Comparison of ENCODE assay signal across 25 cellular contexts in genomic region chr11:134101292-134101691, GRCh38. TPM values are rescaled to one million over a fixed set of nuclear protein-coding genes. Genes with fewer than 3 reads are reported as not detected.
DNase-seq lines count a peak whose midpoint lies in the region; ATAC-seq, FAIRE-seq and TF ChIP-seq lines count a peak whose summit lies in the region.
"Had no signal": no experiment of that assay in that cellular context is flagged by ENCODE, and none has a peak within 500 bp of the region (broad histone marks: within the 10 kb centered on the region; RNA-seq: fewer than 3 reads in every experiment).

No MANE protein-coding gene starts in this region.

- CTCF ChIA-PET in IMR-90 (lab: Yijun Ruan, JAX) = interaction anchor here (0.7 to 0.9 kb wide), 3 partner anchors 16 to 32 kb away, joined by 3 read pairs; no protein-coding TSS in a partner anchor

- intact Hi-C loops in IMR-90 (cut with micrococcal nuclease) = no loop called here
- intact Hi-C loops in kidney (cut with DNase I) = no loop called here

- H3K27ac ChIP-seq in IMR-90 (ENCODE audit: insufficient read depth, low read length) (no peak overlapping the region), foreskin keratinocyte (no peak overlapping the region), kidney (ENCODE audit: low read depth in 2 of 2, low read length in 2 of 2) (no peak overlapping the region)
- H3K27ac ChIP-seq: heart right ventricle, RWPE1 had no signal

- no peak overlapping the region for H2BK20ac ChIP-seq in IMR-90 (ENCODE audit: low read depth, low read length)

- no peak overlapping the region for H2AK5ac ChIP-seq in IMR-90 (ENCODE audit: low read depth, low read length)

- BruUV-seq in IMR-90 (replicated peaks; lab: Mats Ljungman, UMichigan) = no TSS peak

- H3K56ac ChIP-seq in IMR-90 (ENCODE audit: extremely low read depth, insufficient read depth, low read length) = no peak overlapping the region

- H3K4me2 ChIP-seq in IMR-90 (ENCODE audit: low read depth, low read length) = peak overlapping the region; percentile 45; the same call in 1 of the 2 replicates

- H3K4me3 ChIP-seq in IMR-90 (ENCODE audit: insufficient read depth, low read depth, low read length) (no peak overlapping the region), choroid plexus epithelial cell (ENCODE audit: low read depth, low read length) (no peak overlapping the region), kidney (ENCODE audit: low read length in 2 of 2) (no peak overlapping the region), MG63 (no peak overlapping the region)
- H3K4me3 ChIP-seq: heart right ventricle, lung, transverse colon had no signal

- no peak for TF ChIP-seq POLR2A in IMR-90 (IDR thresholded peaks at IDR 0.05; ENCODE audit: low read depth, low read length)

- no peak overlapping the region for H2BK15ac ChIP-seq in IMR-90 (ENCODE audit: low read depth, low read length)

- H3K9me1 ChIP-seq in IMR-90 (ENCODE audit: insufficient read depth, low read length) = no peaks in the 10 kb centered on the region; the same call in 1 of the 2 replicates

- DNase-seq in IMR-90 = peak; percentile 67
- peak; percentile 63 for DNase-seq in choroid plexus epithelial cell (ENCODE audit: low read depth)
- no peak for DNase-seq in foreskin keratinocyte
- no peak for DNase-seq in activated CD8-positive, alpha-beta memory T cell treated with anti-CD3 and anti-CD28 coated beads, Interleukin-2, amount 50 U/mL, for 48 hours
- DNase-seq in kidney = no peak
- no peak for DNase-seq in MG63
- DNase-seq: activated B cell treated with CpG ODN at 0.5 μM for 24 hours; activated CD4-positive, alpha-beta T cell treated with anti-CD3 and anti-CD28 coated beads, Interleukin-2, amount 10 ng/mL, durations not matched to agents 7 days and 5 days; activated T-cell treated with anti-CD3 and anti-CD28 coated beads, Interleukin-2, amount 50 U/mL, for 1 hour; Caco-2; effector CD4-positive, alpha-beta T cell; GDM1; GOT3; heart right ventricle; NCI-H1092 treated with DMSO at 0.1 percent for 48 hours; NCI-H187; NCI-H82; nephron progenitor cell; T-helper 1 cell; transverse colon had no signal

- no peak overlapping the region for H3K14ac ChIP-seq in IMR-90 (replicated peaks; ENCODE audit: low read depth, low read length)

- H3K79me1 ChIP-seq in IMR-90 (ENCODE audit: low read depth in 1 of 2, low read length in 2 of 2) = peaks cover 21 to 24% of the 10 kb centered on the region in 2 experiments

- H4K8ac ChIP-seq in IMR-90 (ENCODE audit: low read depth in 2 of 2, low read length in 2 of 2) = no peak overlapping the region

- TF ChIP-seq RAD21 in IMR-90 (IDR thresholded peaks at IDR 0.05; ENCODE audit: low read length) = no peak

- no peak overlapping the region for H3K18ac ChIP-seq in IMR-90 (ENCODE audit: low read depth, low read length)

- H3K4me1 ChIP-seq in IMR-90 (ENCODE audit: control insufficient read depth, insufficient read depth, low read length) (peaks cover 4% of the 10 kb centered on the region), foreskin keratinocyte (no peaks in the 10 kb centered on the region), kidney (ENCODE audit: control insufficient read depth in 1 of 2, insufficient read depth in 1 of 2, low read depth in 1 of 2, low read length in 2 of 2) (no peaks in the 10 kb centered on the region)
- H3K4me1 ChIP-seq: Caco-2, heart right ventricle, transverse colon had no signal

- TF ChIP-seq CTCF in IMR-90 (conservative IDR thresholded peaks at IDR 0.05; ENCODE audit: low read depth, low read length) (no peak), choroid plexus epithelial cell (conservative IDR thresholded peaks at IDR 0.05; ENCODE audit: low read depth, low read length) (no peak), foreskin keratinocyte (conservative IDR thresholded peaks at IDR 0.05) (no peak), kidney (IDR thresholded peaks at IDR 0.05; ENCODE audit: borderline replicate concordance, extremely low read depth, insufficient read depth) (no peak)

- H3K9me3 ChIP-seq in IMR-90 (ENCODE audit: control insufficient read depth, insufficient read depth, low read length) (no peaks in the 10 kb centered on the region), kidney (ENCODE audit: control insufficient read depth in 1 of 2, low read length in 2 of 2) (no peaks in the 10 kb centered on the region), MG63 (no peaks in the 10 kb centered on the region)
- H3K9me3 ChIP-seq: Caco-2, heart right ventricle, transverse colon had no signal

- ATAC-seq in IMR-90 (ENCODE audit: low read depth) (peak; percentile 100), foreskin keratinocyte (peak; percentile 33), GM18517 (IDR thresholded peaks at IDR 0.05; ENCODE audit: unreplicated experiment) (no peak)
- ATAC-seq: heart right ventricle; stimulated activated memory B cell treated with anti-CD40 and anti-IgM and Interleukin-4, amounts not matched to agents 10 μg/mL and 1 μg/mL and 100 μg/mL, for 72 hours had no signal

- H4K5ac ChIP-seq in IMR-90 (ENCODE audit: low read depth, low read length) = no peak overlapping the region

- FAIRE-seq in kidney (lab: Jason Lieb, UNC) = no peak
- FAIRE-seq: frontal cortex had no signal

- no peak overlapping the region for H4K91ac ChIP-seq in IMR-90 (ENCODE audit: insufficient read depth, low read depth, low read length)

- dilution Hi-C loops in IMR-90 (cut with HindIII; ENCODE audit: low sequenced_read_pairs, unreplicated experiment) = no loop called here

- no peak overlapping the region for H3K4ac ChIP-seq in IMR-90 (ENCODE audit: low read depth, low read length)

- H2BK120ac ChIP-seq in IMR-90 (ENCODE audit: low read depth, low read length) = no peak overlapping the region

- H3K36me3 ChIP-seq in IMR-90 (ENCODE audit: control insufficient read depth, insufficient read depth, low read length) = no peaks in the 10 kb centered on the region
- no peaks in the 10 kb centered on the region for H3K36me3 ChIP-seq in kidney (ENCODE audit: control insufficient read depth in 1 of 2, insufficient read depth in 2 of 2, low read length in 2 of 2)
- H3K36me3 ChIP-seq in MG63 = no peaks in the 10 kb centered on the region
- H3K36me3 ChIP-seq: heart right ventricle, transverse colon had no signal

- H3K23ac ChIP-seq in IMR-90 (ENCODE audit: low read depth, low read length) = no peak overlapping the region

- H3K27me3 ChIP-seq in IMR-90 (ENCODE audit: control insufficient read depth, insufficient read depth, low read length) (no peaks in the 10 kb centered on the region), foreskin keratinocyte (no peaks in the 10 kb centered on the region), MG63 (peaks cover 5% of the 10 kb centered on the region; the same call in 1 of the 2 replicates)
- H3K27me3 ChIP-seq: heart right ventricle, transverse colon had no signal

- POLR2A ChIA-PET in IMR-90 (lab: Charles Lee; ENCODE audit: unreplicated experiment) = no interaction called here

- in situ Hi-C loops in IMR-90 (cut with MboI; ENCODE audit: low sequenced_read_pairs) = no loop called here

- peak overlapping the region; percentile 34 for H2BK5ac ChIP-seq in IMR-90 (ENCODE audit: low read depth, low read length, poor library complexity, severe bottlenecking)

- H2AK9ac ChIP-seq in IMR-90 (replicated peaks; ENCODE audit: low read depth, low read length, poor library complexity) = no peak overlapping the region

- H4K20me1 ChIP-seq in IMR-90 (ENCODE audit: insufficient read depth, low read length) = peaks cover 10% of the 10 kb centered on the region; the same call in 1 of the 2 replicates

- H2AFZ ChIP-seq in IMR-90 (replicated peaks; ENCODE audit: low read length, poor library complexity) = no peak overlapping the region

- H3K9ac ChIP-seq in IMR-90 (ENCODE audit: low read depth, low read length) (no peak overlapping the region), kidney (ENCODE audit: low read length in 2 of 2) (no peak overlapping the region)

TF ChIP-seq in IMR-90, 13 proteins besides CTCF, POLR2A, EP300 and RAD21 (continues in another document):
- TF ChIP-seq RFX5 (IDR thresholded peaks at IDR 0.05; ENCODE audit: low read depth, low read length) = no peak
- TF ChIP-seq MXI1 (IDR thresholded peaks at IDR 0.05; ENCODE audit: borderline replicate concordance, low read depth, low read length) = no peak
- TF ChIP-seq CHD1 (IDR thresholded peaks at IDR 0.05; ENCODE audit: low read depth, low read length) = no peak
- no peak for TF ChIP-seq MAZ (IDR thresholded peaks at IDR 0.05; ENCODE audit: borderline replicate concordance, low read depth, low read length)
- no peak for TF ChIP-seq CEBPB (IDR thresholded peaks at IDR 0.05; ENCODE audit: low read depth, low read length)
- no peak for TF ChIP-seq MAFK (IDR thresholded peaks at IDR 0.05; ENCODE audit: low read depth, low read length)
- TF ChIP-seq USF2 (IDR thresholded peaks at IDR 0.05; ENCODE audit: low read depth, low read length) = no peak
- no peak for TF ChIP-seq SMC3 (IDR thresholded peaks at IDR 0.05; ENCODE audit: low read depth, low read length)
- no peak for TF ChIP-seq NFE2L2 (IDR thresholded peaks at IDR 0.05; ENCODE audit: low read depth, low read length)
- TF ChIP-seq RCOR1 (IDR thresholded peaks at IDR 0.05; ENCODE audit: insufficient replicate concordance, low read length) = no peak
- no peak for TF ChIP-seq ELK1 (IDR thresholded peaks at IDR 0.05; ENCODE audit: borderline replicate concordance, low read depth, low read length)

RNA-seq across cellular contexts. Expression of gene JAM3, which starts 32.4 kb away (rescaled TPM):
- total RNA-seq in IMR-90 (2012; rRNA removed) (71.5 and 102 TPM in 2 replicates), foreskin keratinocyte (1.9 and 6.3 TPM in 2 replicates), kidney (19.5 TPM)
- polyA plus RNA-seq in IMR-90 (2012; rRNA removed) (32.0 and 38.0 TPM in 2 replicates), foreskin keratinocyte (0.85 and 2.7 TPM in 2 replicates), kidney (ENCODE audit: insufficient read depth, low read depth, low replicate concordance) (13.3 TPM)
- 17.9 and 24.0 TPM in 2 replicates for polyA plus RNA-seq in IMR-90 (2012; cell fraction: cytosol; rRNA removed)
- 20.6 and 54.0 TPM in 2 replicates for polyA plus RNA-seq in IMR-90 (2012; cell fraction: nucleus; rRNA removed; ENCODE audit: low replicate concordance)
- 5.7 and 5.8 TPM in 2 replicates for total RNA-seq in MG63 (2014; rRNA removed; shearing (Covaris generic); ENCODE audit: low replicate concordance)

Comparison
In these comparisons a context has a peak if more than half of its experiments do, and no peak if none do; other contexts are left out.
1. DNase-seq: peak in IMR-90 (single experiment) and choroid plexus epithelial cell (single experiment); none in foreskin keratinocyte (0 of 2), activated CD8-positive, alpha-beta memory T cell treated with anti-CD3 and anti-CD28 coated beads, Interleukin-2, amount 50 U/mL, for 48 hours (single experiment), kidney (single experiment) and MG63 (single experiment).